Comparison of ENCODE assay signal across 1 cellular context in the genomic region with DNA sequence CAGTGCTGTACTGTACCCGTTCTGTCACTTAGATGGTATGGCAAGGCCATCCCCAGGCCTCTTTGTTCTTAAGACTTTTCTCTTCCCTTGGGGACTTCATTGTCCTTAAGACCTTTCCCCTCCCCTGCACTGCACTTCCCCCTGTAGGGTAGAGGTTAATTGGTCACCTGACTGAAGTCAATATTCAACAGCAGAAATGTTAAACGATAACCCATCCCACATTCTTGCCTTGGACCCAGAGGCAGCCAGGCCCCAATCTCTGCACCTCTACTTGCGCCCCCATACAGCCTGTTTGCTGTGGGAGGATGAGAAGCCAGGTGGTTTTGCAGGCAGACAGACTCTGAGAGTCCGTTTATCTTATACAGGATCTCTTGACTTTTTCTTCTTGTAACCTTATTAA.
A peak's percentile ranks its signal among the peaks of the same experiment; 100 is the strongest.
TF ChIP-seq lines count a peak whose summit lies in the region.

No MANE protein-coding gene starts in this region.

TF ChIP-seq in HepG2, 621 proteins besides CTCF, POLR2A, EP300 and RAD21:
- TF ChIP-seq ZNF816 (CRISPR knock-in tag; IDR thresholded peaks at IDR 0.05; ENCODE audit: borderline replicate concordance), result no peak
- TF ChIP-seq SALL1 (CRISPR knock-in tag; IDR thresholded peaks at IDR 0.05), result peak; percentile 26; the same call in 1 of the 2 replicates
- no peak for TF ChIP-seq ZNF329 (CRISPR knock-in tag; IDR thresholded peaks at IDR 0.05; ENCODE audit: low read depth)
- TF ChIP-seq POGZ (CRISPR knock-in tag; IDR thresholded peaks at IDR 0.05), result 0 out of 2 replicates have a peak, but pooled peaks have one; percentile 13
- TF ChIP-seq NR2F6 (IDR thresholded peaks at IDR 0.05), result peak; percentile 65
- TF ChIP-seq NR2F6 (CRISPR knock-in tag; IDR thresholded peaks at IDR 0.05), result no peak
- peak; percentile 50 for TF ChIP-seq ZMYM4 (CRISPR knock-in tag; IDR thresholded peaks at IDR 0.05)
- TF ChIP-seq, protein P1, sequence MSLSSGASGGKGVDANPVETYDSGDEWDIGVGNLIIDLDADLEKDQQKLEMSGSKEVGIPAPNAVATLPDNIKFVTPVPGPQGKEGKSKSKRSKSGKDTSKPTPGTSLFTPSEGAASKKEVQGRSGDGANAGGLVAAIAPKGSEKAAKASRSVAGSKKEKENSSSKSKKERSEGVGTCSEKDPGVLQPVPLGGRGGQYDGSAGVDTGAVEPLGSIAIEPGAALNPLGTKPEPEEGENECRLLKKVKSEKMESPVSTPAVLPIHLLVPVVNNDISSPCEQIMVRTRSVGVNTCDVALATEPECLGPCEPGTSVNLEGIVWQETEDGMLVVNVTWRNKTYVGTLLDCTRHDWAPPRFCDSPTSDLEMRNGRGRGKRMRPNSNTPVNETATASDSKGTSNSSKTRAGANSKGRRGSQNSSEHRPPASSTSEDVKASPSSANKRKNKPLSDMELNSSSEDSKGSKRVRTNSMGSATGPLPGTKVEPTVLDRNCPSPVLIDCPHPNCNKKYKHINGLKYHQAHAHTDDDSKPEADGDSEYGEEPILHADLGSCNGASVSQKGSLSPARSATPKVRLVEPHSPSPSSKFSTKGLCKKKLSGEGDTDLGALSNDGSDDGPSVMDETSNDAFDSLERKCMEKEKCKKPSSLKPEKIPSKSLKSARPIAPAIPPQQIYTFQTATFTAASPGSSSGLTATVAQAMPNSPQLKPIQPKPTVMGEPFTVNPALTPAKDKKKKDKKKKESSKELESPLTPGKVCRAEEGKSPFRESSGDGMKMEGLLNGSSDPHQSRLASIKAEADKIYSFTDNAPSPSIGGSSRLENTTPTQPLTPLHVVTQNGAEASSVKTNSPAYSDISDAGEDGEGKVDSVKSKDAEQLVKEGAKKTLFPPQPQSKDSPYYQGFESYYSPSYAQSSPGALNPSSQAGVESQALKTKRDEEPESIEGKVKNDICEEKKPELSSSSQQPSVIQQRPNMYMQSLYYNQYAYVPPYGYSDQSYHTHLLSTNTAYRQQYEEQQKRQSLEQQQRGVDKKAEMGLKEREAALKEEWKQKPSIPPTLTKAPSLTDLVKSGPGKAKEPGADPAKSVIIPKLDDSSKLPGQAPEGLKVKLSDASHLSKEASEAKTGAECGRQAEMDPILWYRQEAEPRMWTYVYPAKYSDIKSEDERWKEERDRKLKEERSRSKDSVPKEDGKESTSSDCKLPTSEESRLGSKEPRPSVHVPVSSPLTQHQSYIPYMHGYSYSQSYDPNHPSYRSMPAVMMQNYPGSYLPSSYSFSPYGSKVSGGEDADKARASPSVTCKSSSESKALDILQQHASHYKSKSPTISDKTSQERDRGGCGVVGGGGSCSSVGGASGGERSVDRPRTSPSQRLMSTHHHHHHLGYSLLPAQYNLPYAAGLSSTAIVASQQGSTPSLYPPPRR (CRISPR knock-in tag; IDR thresholded peaks at IDR 0.05; ENCODE audit: borderline replicate concordance), result 0 out of 2 replicates have a peak, but pooled peaks have one; percentile 27
- TF ChIP-seq PLRG1 (conservative IDR thresholded peaks at IDR 0.05), result no peak
- peak; percentile 24 for TF ChIP-seq RBM22 (optimal IDR thresholded peaks at IDR 0.05; ENCODE audit: low read length)
- peak; percentile 31; the same call in 1 of the 2 replicates for TF ChIP-seq PHF21A (CRISPR knock-in tag; IDR thresholded peaks at IDR 0.05)
- peak; percentile 58 for TF ChIP-seq HNF4G (IDR thresholded peaks at IDR 0.05; ENCODE audit: borderline replicate concordance, low read depth, low read length)
- no peak for TF ChIP-seq HNF4G (CRISPR knock-in tag; IDR thresholded peaks at IDR 0.05; ENCODE audit: borderline replicate concordance, low read depth)
- peak; percentile 70 for TF ChIP-seq HNF4A (CRISPR knock-in tag; IDR thresholded peaks at IDR 0.05)
- no peak for TF ChIP-seq USF2 (IDR thresholded peaks at IDR 0.05; ENCODE audit: low read depth, low read length)
- peak; percentile 67; the same call in 1 of the 2 replicates for TF ChIP-seq USF2 (CRISPR knock-in tag; IDR thresholded peaks at IDR 0.05; ENCODE audit: borderline replicate concordance)
- no peak for TF ChIP-seq SOX6 (IDR thresholded peaks at IDR 0.05)
- peak; percentile 53; the same call in 1 of the 2 replicates for TF ChIP-seq SOX6 (CRISPR knock-in tag; IDR thresholded peaks at IDR 0.05)
- TF ChIP-seq, protein P2, sequence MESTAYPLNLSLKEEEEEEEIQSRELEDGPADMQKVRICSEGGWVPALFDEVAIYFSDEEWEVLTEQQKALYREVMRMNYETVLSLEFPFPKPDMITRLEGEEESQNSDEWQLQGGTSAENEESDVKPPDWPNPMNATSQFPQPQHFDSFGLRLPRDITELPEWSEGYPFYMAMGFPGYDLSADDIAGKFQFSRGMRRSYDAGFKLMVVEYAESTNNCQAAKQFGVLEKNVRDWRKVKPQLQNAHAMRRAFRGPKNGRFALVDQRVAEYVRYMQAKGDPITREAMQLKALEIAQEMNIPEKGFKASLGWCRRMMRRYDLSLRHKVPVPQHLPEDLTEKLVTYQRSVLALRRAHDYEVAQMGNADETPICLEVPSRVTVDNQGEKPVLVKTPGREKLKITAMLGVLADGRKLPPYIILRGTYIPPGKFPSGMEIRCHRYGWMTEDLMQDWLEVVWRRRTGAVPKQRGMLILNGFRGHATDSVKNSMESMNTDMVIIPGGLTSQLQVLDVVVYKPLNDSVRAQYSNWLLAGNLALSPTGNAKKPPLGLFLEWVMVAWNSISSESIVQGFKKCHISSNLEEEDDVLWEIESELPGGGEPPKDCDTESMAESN (CRISPR knock-in tag; conservative IDR thresholded peaks at IDR 0.05), result no peak
- peak; percentile 92 for TF ChIP-seq PPARG (CRISPR knock-in tag; conservative IDR thresholded peaks at IDR 0.05)
- TF ChIP-seq, protein P3, sequence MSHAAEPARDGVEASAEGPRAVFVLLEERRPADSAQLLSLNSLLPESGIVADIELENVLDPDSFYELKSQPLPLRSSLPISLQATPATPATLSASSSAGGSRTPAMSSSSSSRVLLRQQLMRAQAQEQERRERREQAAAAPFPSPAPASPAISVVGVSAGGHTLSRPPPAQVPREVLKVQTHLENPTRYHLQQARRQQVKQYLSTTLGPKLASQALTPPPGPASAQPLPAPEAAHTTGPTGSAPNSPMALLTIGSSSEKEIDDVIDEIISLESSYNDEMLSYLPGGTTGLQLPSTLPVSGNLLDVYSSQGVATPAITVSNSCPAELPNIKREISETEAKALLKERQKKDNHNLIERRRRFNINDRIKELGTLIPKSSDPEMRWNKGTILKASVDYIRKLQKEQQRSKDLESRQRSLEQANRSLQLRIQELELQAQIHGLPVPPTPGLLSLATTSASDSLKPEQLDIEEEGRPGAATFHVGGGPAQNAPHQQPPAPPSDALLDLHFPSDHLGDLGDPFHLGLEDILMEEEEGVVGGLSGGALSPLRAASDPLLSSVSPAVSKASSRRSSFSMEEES (CRISPR knock-in tag; IDR thresholded peaks at IDR 0.05), result peak; percentile 47; the same call in 1 of the 2 replicates
- TF ChIP-seq TBX2 (CRISPR knock-in tag; IDR thresholded peaks at IDR 0.05; ENCODE audit: borderline replicate concordance), result no peak
- TF ChIP-seq ZFX (CRISPR knock-in tag; IDR thresholded peaks at IDR 0.05; ENCODE audit: low read depth), result peak; percentile 30; the same call in 1 of the 2 replicates
- 0 out of 2 replicates have a peak, but pooled peaks have one; percentile 18 for TF ChIP-seq RXRB (CRISPR knock-in tag; IDR thresholded peaks at IDR 0.05; ENCODE audit: borderline replicate concordance)
- TF ChIP-seq, protein P4, sequence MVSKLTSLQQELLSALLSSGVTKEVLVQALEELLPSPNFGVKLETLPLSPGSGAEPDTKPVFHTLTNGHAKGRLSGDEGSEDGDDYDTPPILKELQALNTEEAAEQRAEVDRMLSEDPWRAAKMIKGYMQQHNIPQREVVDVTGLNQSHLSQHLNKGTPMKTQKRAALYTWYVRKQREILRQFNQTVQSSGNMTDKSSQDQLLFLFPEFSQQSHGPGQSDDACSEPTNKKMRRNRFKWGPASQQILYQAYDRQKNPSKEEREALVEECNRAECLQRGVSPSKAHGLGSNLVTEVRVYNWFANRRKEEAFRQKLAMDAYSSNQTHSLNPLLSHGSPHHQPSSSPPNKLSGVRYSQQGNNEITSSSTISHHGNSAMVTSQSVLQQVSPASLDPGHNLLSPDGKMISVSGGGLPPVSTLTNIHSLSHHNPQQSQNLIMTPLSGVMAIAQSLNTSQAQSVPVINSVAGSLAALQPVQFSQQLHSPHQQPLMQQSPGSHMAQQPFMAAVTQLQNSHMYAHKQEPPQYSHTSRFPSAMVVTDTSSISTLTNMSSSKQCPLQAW (CRISPR knock-in tag; IDR thresholded peaks at IDR 0.05), result 0 out of 2 replicates have a peak, but pooled peaks have one; percentile 38
- TF ChIP-seq PAXIP1 (CRISPR knock-in tag; conservative IDR thresholded peaks at IDR 0.05), result peak; percentile 51
- no peak for TF ChIP-seq ZBTB7B (CRISPR knock-in tag; IDR thresholded peaks at IDR 0.05)
- TF ChIP-seq HOXA3 (CRISPR knock-in tag; IDR thresholded peaks at IDR 0.05), result 0 out of 2 replicates have a peak, but pooled peaks have one; percentile 19
- TF ChIP-seq ZNF652 (CRISPR knock-in tag; IDR thresholded peaks at IDR 0.05; ENCODE audit: borderline replicate concordance, low read depth), result peak; percentile 19; the same call in 1 of the 2 replicates
- TF ChIP-seq ONECUT2 (CRISPR knock-in tag; IDR thresholded peaks at IDR 0.05), result peak; percentile 60; the same call in 1 of the 2 replicates
- TF ChIP-seq, protein P5, sequence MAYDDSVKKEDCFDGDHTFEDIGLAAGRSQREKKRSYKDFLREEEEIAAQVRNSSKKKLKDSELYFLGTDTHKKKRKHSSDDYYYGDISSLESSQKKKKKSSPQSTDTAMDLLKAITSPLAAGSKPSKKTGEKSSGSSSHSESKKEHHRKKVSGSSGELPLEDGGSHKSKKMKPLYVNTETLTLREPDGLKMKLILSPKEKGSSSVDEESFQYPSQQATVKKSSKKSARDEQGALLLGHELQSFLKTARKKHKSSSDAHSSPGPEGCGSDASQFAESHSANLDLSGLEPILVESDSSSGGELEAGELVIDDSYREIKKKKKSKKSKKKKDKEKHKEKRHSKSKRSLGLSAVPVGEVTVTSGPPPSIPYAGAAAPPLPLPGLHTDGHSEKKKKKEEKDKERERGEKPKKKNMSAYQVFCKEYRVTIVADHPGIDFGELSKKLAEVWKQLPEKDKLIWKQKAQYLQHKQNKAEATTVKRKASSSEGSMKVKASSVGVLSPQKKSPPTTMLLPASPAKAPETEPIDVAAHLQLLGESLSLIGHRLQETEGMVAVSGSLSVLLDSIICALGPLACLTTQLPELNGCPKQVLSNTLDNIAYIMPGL (CRISPR knock-in tag; IDR thresholded peaks at IDR 0.05; ENCODE audit: borderline replicate concordance in 1 of 2, low read depth in 1 of 2), result no peak
- TF ChIP-seq RXRA (CRISPR knock-in tag; IDR thresholded peaks at IDR 0.05), result no peak; the same call in 1 of the 2 replicates
- TF ChIP-seq MBNL3 (CRISPR knock-in tag; conservative IDR thresholded peaks at IDR 0.05), result no peak
- peak; percentile 90 for TF ChIP-seq MIXL1 (CRISPR knock-in tag; IDR thresholded peaks at IDR 0.05)
